In the genomic region with DNA sequence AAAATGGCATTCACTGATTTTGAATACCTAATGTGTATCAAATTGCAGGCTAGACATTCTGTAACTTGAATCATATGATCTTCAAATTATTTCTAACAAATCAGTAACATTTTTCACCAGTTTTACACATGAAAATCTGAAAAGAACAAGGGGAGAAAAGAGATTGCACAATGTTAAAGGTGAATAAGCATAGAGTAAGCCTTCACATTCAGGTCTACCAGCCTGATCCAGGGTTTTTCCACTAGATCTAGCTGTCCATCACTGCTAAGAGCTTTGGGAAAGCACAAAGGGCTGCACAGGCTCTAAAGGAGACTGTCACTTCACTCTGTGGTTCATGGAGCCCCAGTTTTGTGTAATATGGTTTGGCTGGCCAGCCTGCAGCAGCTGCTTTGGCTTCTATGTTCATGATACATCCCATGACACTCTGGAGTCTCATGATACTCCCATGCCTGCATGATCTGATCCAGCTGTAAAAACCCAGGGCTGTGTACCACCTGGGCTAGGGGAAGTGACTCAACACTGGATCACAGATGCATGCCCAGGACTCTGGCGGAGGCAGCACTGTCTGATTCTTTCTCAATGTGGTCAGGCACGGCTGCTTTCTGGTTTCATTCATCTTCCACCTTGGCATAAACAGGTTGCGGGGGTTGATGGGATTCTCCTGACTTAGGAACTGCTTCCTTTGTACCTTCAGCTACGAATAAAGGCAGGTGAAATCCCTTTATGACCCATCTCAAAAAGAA, we compare ENCODE assay signal across 15 cellular contexts.
A peak's percentile ranks its signal among the peaks of the same experiment; 100 is the strongest.
DNase-seq lines count a peak whose midpoint lies in the region; ATAC-seq, FAIRE-seq and TF ChIP-seq lines count a peak whose summit lies in the region.
"Had no signal": no experiment of that assay in that cellular context is flagged by ENCODE, and none has a peak within 500 bp of the region (broad histone marks: within the 10 kb centered on the region; RNA-seq: fewer than 3 reads in every experiment).

No MANE protein-coding gene starts in this region.

- no peak overlapping the region for H3K23ac ChIP-seq in H1 (ENCODE audit: insufficient read length)
- no peak overlapping the region for H3K23ac ChIP-seq in mesendoderm (ENCODE audit: low read length)

- H2AFZ ChIP-seq in H1 (ENCODE audit: low read length): peak overlapping the region; percentile 73
- H2AFZ ChIP-seq: neural progenitor cell had no signal

- H2AK5ac ChIP-seq in H1 (ENCODE audit: low read depth, low read length) (no peak overlapping the region), mesendoderm (ENCODE audit: low read length) (no peak overlapping the region)

- no peak for TF ChIP-seq EP300 in H1 (IDR thresholded peaks at IDR 0.05; ENCODE audit: borderline replicate concordance in 1 of 2, low read depth in 2 of 2, low read length in 2 of 2)

- H3K9ac ChIP-seq in H1 (replicated peaks in 1 of 4; ENCODE audit: extremely low read depth in 1 of 4, low read depth in 3 of 4, low read length in 3 of 4) (no peak overlapping the region), mesendoderm (ENCODE audit: low read length) (no peak overlapping the region)
- H3K9ac ChIP-seq: neural progenitor cell had no signal

- H3K23me2 ChIP-seq in H1 (ENCODE audit: low read depth, low read length): no peaks in the 10 kb centered on the region

- H2BK5ac ChIP-seq in H1 (ENCODE audit: low read depth, low read length) (no peak overlapping the region), mesendoderm (ENCODE audit: low read length) (no peak overlapping the region)

- H3K14ac ChIP-seq in H1 (ENCODE audit: insufficient read length): no peak overlapping the region

- no peak overlapping the region for H4K8ac ChIP-seq in H1 (ENCODE audit: extremely low read depth, insufficient read depth, low read length)
- no peak overlapping the region for H4K8ac ChIP-seq in mesendoderm (ENCODE audit: low read depth, low read length)

- H4K91ac ChIP-seq in H1 (replicated peaks; ENCODE audit: insufficient read length, low read length): no peak overlapping the region

- no peak for TF ChIP-seq POLR2A in H1 (IDR thresholded peaks at IDR 0.05; ENCODE audit: control extremely low read depth in 1 of 2, low read depth in 2 of 2, low read length in 2 of 2)

- H3K4me1 ChIP-seq in H1 (replicated peaks in 1 of 4; ENCODE audit: control insufficient read depth in 3 of 4, insufficient read depth in 4 of 4, low read length in 3 of 4) (no peaks in the 10 kb centered on the region), mesendoderm (ENCODE audit: control insufficient read depth, low read depth, low read length) (no peaks in the 10 kb centered on the region)
- H3K4me1 ChIP-seq: Caco-2, neural progenitor cell had no signal

- 87% methylated on average over 4 of the region's 4 CpGs; no CpG with 5 or more reads in 1 of the 2 experiments for WGBS in H1 (ENCODE audit: extremely low coverage in 1 of 2, insufficient coverage in 1 of 2, insufficient read length in 1 of 2, insufficient replicate concordance in 2 of 2, low coverage in 1 of 2, low lambda C conversion rate in 2 of 2, missing lambda C conversion rate in 1 of 2), 2 experiments
- no CpG with 5 or more reads among the region's 4 CpGs for WGBS in mesendoderm (ENCODE audit: extremely low coverage, insufficient coverage, low lambda C conversion rate)

- H3K18ac ChIP-seq in H1 (ENCODE audit: extremely low read depth, low read length) (no peak overlapping the region), mesendoderm (ENCODE audit: low read length) (no peak overlapping the region)

- no peaks in the 10 kb centered on the region for H3K79me1 ChIP-seq in H1 (ENCODE audit: low read depth, low read length)
- H3K79me1 ChIP-seq in mesendoderm (ENCODE audit: low read length): no peaks in the 10 kb centered on the region

- H3K27ac Mint-ChIP-seq in activated CD4-positive, alpha-beta T cell treated with anti-CD3 and anti-CD28 coated beads for 36 hours: no peak overlapping the region
- H3K27ac Mint-ChIP-seq: activated CD8-positive, alpha-beta memory T cell treated with anti-CD3 and anti-CD28 coated beads, Interleukin-2, amount 10 ng/mL, durations not matched to agents 7 days and 5 days; neural progenitor cell; stimulated activated effector memory CD8-positive, alpha-beta T cell treated with anti-CD3 and anti-CD28 coated beads, Interleukin-12 subunit alpha, Interleukin-12 subunit beta, amount 100 ng/mL, for 72 hours had no signal

- no peak overlapping the region for H3K4me3 ChIP-seq in H1 (ENCODE audit: extremely low read depth in 1 of 4, insufficient read depth in 2 of 4, low read depth in 3 of 4, low read length in 4 of 4)
- no peak overlapping the region for H3K4me3 ChIP-seq in mesendoderm (ENCODE audit: low read length)
- H3K4me3 ChIP-seq: neural progenitor cell had no signal

- H3K79me2 ChIP-seq in H1 (ENCODE audit: control insufficient read depth in 1 of 2, insufficient read depth in 2 of 2, low read length in 2 of 2) (no peaks in the 10 kb centered on the region), mesendoderm (ENCODE audit: control insufficient read depth, insufficient read depth, low read length) (no peaks in the 10 kb centered on the region)

- no peaks in the 10 kb centered on the region for H3K9me3 ChIP-seq in H1 (ENCODE audit: insufficient read depth in 2 of 2, low read depth in 1 of 2, low read length in 1 of 2)
- H3K9me3 ChIP-seq: Caco-2 had no signal

- no peak for TF ChIP-seq RAD21 in H1 (IDR thresholded peaks at IDR 0.05 in 1 of 2, conservative IDR thresholded peaks at IDR 0.05 in 1 of 2; ENCODE audit: low read depth in 2 of 2, low read length in 2 of 2)

- no peak overlapping the region for H3K27ac ChIP-seq in H1 (ENCODE audit: low read depth, low read length)
- H3K27ac ChIP-seq in mesendoderm (ENCODE audit: low read depth, low read length): no peak overlapping the region
- H3K27ac ChIP-seq: neural progenitor cell had no signal

- TF ChIP-seq CTCF in H1 (IDR thresholded peaks at IDR 0.05; ENCODE audit: control extremely low read depth in 1 of 3, insufficient read depth in 1 of 3, low read depth in 1 of 3, low read length in 3 of 3): no peak

- no peak for FAIRE-seq in H1 (lab: Jason Lieb, UNC)
- FAIRE-seq: GM12891 had no signal

- H2BK20ac ChIP-seq in H1 (ENCODE audit: low read length): no peak overlapping the region

- H3K27me3 Mint-ChIP-seq in activated CD4-positive, alpha-beta T cell treated with anti-CD3 and anti-CD28 coated beads for 36 hours: no peaks in the 10 kb centered on the region
- H3K27me3 Mint-ChIP-seq: activated CD8-positive, alpha-beta memory T cell treated with anti-CD3 and anti-CD28 coated beads, Interleukin-2, amount 10 ng/mL, durations not matched to agents 7 days and 5 days had no signal

- H2BK15ac ChIP-seq in H1 (ENCODE audit: low read length): no peak overlapping the region
- no peak overlapping the region for H2BK15ac ChIP-seq in mesendoderm (replicated peaks; ENCODE audit: low read depth)

- DNase-seq in Caki2 (ENCODE audit: low read depth) (peak; percentile 68), NCI-H69 (lab: John Stamatoyannopoulos, UW) (peak; percentile 46), H1 (ENCODE audit: low read depth in 1 of 2, low spot score in 2 of 2) (no peak), mesendoderm (peak; percentile 22), HUDEP-2 (lab: John Stamatoyannopoulos, UW; ENCODE audit: unreplicated experiment in 76 of 76) (no peak), NCI-H1417 (lab: John Stamatoyannopoulos, UW) (no peak)
- no peak for DNase-seq in activated CD4-positive, alpha-beta T cell treated with anti-CD3 and anti-CD28 coated beads for 36 hours
- DNase-seq: activated CD8-positive, alpha-beta memory T cell treated with anti-CD3 and anti-CD28 coated beads, Interleukin-2, amount 10 ng/mL, durations not matched to agents 7 days and 5 days; effector memory CD4-positive, alpha-beta T cell; NCI-H1092 treated with DMSO at 0.1 percent for 48 hours had no signal

- H3K36me3 ChIP-seq in H1 (ENCODE audit: control insufficient read depth in 2 of 4, insufficient read depth in 4 of 4, low read length in 3 of 4) (no peaks in the 10 kb centered on the region), mesendoderm (ENCODE audit: control insufficient read depth, insufficient read depth, low read length) (no peaks in the 10 kb centered on the region)
- H3K36me3 ChIP-seq: neural progenitor cell had no signal

- H2BK120ac ChIP-seq in H1 (replicated peaks; ENCODE audit: low read depth, low read length) (no peak overlapping the region), mesendoderm (ENCODE audit: low read depth, low read length) (no peak overlapping the region)

- ATAC-seq in GM21526 (IDR thresholded peaks at IDR 0.05; ENCODE audit: low FRiP score, unreplicated experiment): no peak
- ATAC-seq in activated CD4-positive, alpha-beta T cell treated with anti-CD3 and anti-CD28 coated beads for 36 hours: no peak
- ATAC-seq: activated CD8-positive, alpha-beta memory T cell treated with anti-CD3 and anti-CD28 coated beads, Interleukin-2, amount 10 ng/mL, durations not matched to agents 7 days and 5 days; stimulated activated effector memory CD8-positive, alpha-beta T cell treated with anti-CD3 and anti-CD28 coated beads, Interleukin-12 subunit alpha, Interleukin-12 subunit beta, amount 100 ng/mL, for 72 hours had no signal

- H3K56ac ChIP-seq in H1 (replicated peaks; ENCODE audit: insufficient read length, low read depth, low read length): no peak overlapping the region
- H3K56ac ChIP-seq in mesendoderm (ENCODE audit: low read length): peak overlapping the region; percentile 22

- intact Hi-C loops in activated CD4-positive, alpha-beta T cell treated with anti-CD3 and anti-CD28 coated beads for 36 hours (cut with DNase I, micrococcal nuclease): no loop called here

- H3K36me3 Mint-ChIP-seq in activated CD4-positive, alpha-beta T cell treated with anti-CD3 and anti-CD28 coated beads for 36 hours (ENCODE audit: low read depth): no peaks in the 10 kb centered on the region
- H3K36me3 Mint-ChIP-seq: activated CD8-positive, alpha-beta memory T cell treated with anti-CD3 and anti-CD28 coated beads, Interleukin-2, amount 10 ng/mL, durations not matched to agents 7 days and 5 days; neural progenitor cell; stimulated activated effector memory CD8-positive, alpha-beta T cell treated with anti-CD3 and anti-CD28 coated beads, Interleukin-12 subunit alpha, Interleukin-12 subunit beta, amount 100 ng/mL, for 72 hours had no signal

- CTCF ChIA-PET in H1 (lab: Charles Lee; ENCODE audit: partially characterized antibody): interaction anchor here (0.6 to 1.2 kb wide), 3 partner anchors 12 to 680 kb away, joined by 3 to 6 read pairs (median 6); no protein-coding TSS in a partner anchor
- CTCF ChIA-PET in activated CD4-positive, alpha-beta T cell treated with anti-CD3 and anti-CD28 coated beads for 36 hours (lab: Charles Lee): interaction anchor here (1.3 kb wide), 1 partner anchor 17 kb away, joined by 3 read pairs; no protein-coding TSS in a partner anchor

- no peaks in the 10 kb centered on the region for H3K9me3 Mint-ChIP-seq in activated CD4-positive, alpha-beta T cell treated with anti-CD3 and anti-CD28 coated beads for 36 hours (ENCODE audit: low read depth)
- H3K9me3 Mint-ChIP-seq: neural progenitor cell had no signal

- POLR2A ChIA-PET in H1 (lab: Charles Lee; ENCODE audit: partially characterized antibody): no interaction called here
- POLR2A ChIA-PET in activated CD4-positive, alpha-beta T cell treated with anti-CD3 and anti-CD28 coated beads for 36 hours (lab: Charles Lee): no interaction called here

- no peak overlapping the region for H3K4ac ChIP-seq in H1 (replicated peaks; ENCODE audit: insufficient read length, low read depth, low read length)
- no peak overlapping the region for H3K4ac ChIP-seq in mesendoderm (ENCODE audit: low read depth, low read length)

- H4K5ac ChIP-seq in H1 (ENCODE audit: insufficient read length, low read depth, low read length): no peak overlapping the region
- H4K5ac ChIP-seq in mesendoderm (ENCODE audit: low read length): no peak overlapping the region

- H3K4me3 Mint-ChIP-seq in activated CD4-positive, alpha-beta T cell treated with anti-CD3 and anti-CD28 coated beads for 36 hours: no peak overlapping the region
- H3K4me3 Mint-ChIP-seq: activated CD8-positive, alpha-beta memory T cell treated with anti-CD3 and anti-CD28 coated beads, Interleukin-2, amount 10 ng/mL, durations not matched to agents 7 days and 5 days; neural progenitor cell; stimulated activated effector memory CD8-positive, alpha-beta T cell treated with anti-CD3 and anti-CD28 coated beads, Interleukin-12 subunit alpha, Interleukin-12 subunit beta, amount 100 ng/mL, for 72 hours had no signal

- H3K4me2 ChIP-seq in H1 (ENCODE audit: insufficient read depth in 1 of 2, low read depth in 2 of 2, low read length in 2 of 2): no peak overlapping the region
- no peak overlapping the region for H3K4me2 ChIP-seq in mesendoderm (ENCODE audit: low read length)
- H3K4me2 ChIP-seq: neural progenitor cell had no signal

- no peaks in the 10 kb centered on the region for H3K27me3 ChIP-seq in H1 (replicated peaks in 1 of 4; ENCODE audit: control insufficient read depth in 3 of 4, extremely low read depth in 1 of 4, insufficient read depth in 3 of 4, low read length in 3 of 4)
- no peaks in the 10 kb centered on the region for H3K27me3 ChIP-seq in mesendoderm (ENCODE audit: insufficient read depth, low read length, poor library complexity)

- in situ Hi-C loops in Caki2 (cut with HindIII; ENCODE audit: low pct_unique_long_range_greater_than_20kb, low sequenced_read_pairs): no loop called here

- no peak overlapping the region for H2BK12ac ChIP-seq in H1 (ENCODE audit: low read depth, low read length)

- H4K20me1 ChIP-seq in H1 (replicated peaks in 1 of 2; ENCODE audit: control insufficient read depth in 1 of 2, insufficient read depth in 2 of 2, low read length in 2 of 2): no peaks in the 10 kb centered on the region

- H3K4me1 Mint-ChIP-seq in activated CD4-positive, alpha-beta T cell treated with anti-CD3 and anti-CD28 coated beads for 36 hours: no peaks in the 10 kb centered on the region
- H3K4me1 Mint-ChIP-seq: activated CD8-positive, alpha-beta memory T cell treated with anti-CD3 and anti-CD28 coated beads, Interleukin-2, amount 10 ng/mL, durations not matched to agents 7 days and 5 days; neural progenitor cell; stimulated activated effector memory CD8-positive, alpha-beta T cell treated with anti-CD3 and anti-CD28 coated beads, Interleukin-12 subunit alpha, Interleukin-12 subunit beta, amount 100 ng/mL, for 72 hours had no signal

Comparison
In these comparisons a context has a peak if more than half of its experiments do, and no peak if none do; other contexts are left out.
1. DNase-seq: peak in Caki2 (single experiment), NCI-H69 (single experiment) and mesendoderm (single experiment); none in H1 (0 of 2), HUDEP-2 (0 of 76), activated CD4-positive, alpha-beta T cell treated with anti-CD3 and anti-CD28 coated beads for 36 hours (single experiment) and NCI-H1417 (0 of 3).